In genomic region chr1:17110555-17110926, GRCh38 we compare ENCODE assay signal across 21 cellular contexts. TPM values are rescaled to one million over a fixed set of nuclear protein-coding genes. Genes with fewer than 3 reads are reported as not detected.
"Had no signal": no experiment of that assay in that cellular context is flagged by ENCODE, and none has a peak within 500 bp of the region (broad histone marks: within the 10 kb centered on the region; RNA-seq: fewer than 3 reads in every experiment).

No MANE protein-coding gene starts in this region.

- H3K4me1 ChIP-seq: parathyroid adenoma, uterus had no signal

- H3K36me3 Mint-ChIP-seq: activated naive CD4-positive, alpha-beta T cell treated with anti-CD3 and anti-CD28 coated beads, Interleukin-2, amount 10 ng/mL, durations not matched to agents 7 days and 5 days; naive thymus-derived CD4-positive, alpha-beta T cell; stimulated activated naive B cell treated with anti-CD40 and anti-IgM and Interleukin-4, amounts not matched to agents 10 μg/mL and 1 μg/mL and 100 μg/mL, for 72 hours; T-cell had no signal

- H3K4me1 Mint-ChIP-seq: activated CD4-positive, alpha-beta T cell treated with anti-CD3 and anti-CD28 coated beads, Interleukin-2, amount 10 ng/mL, durations not matched to agents 7 days and 5 days; activated naive CD4-positive, alpha-beta T cell treated with anti-CD3 and anti-CD28 coated beads, Interleukin-2, amount 10 ng/mL, durations not matched to agents 7 days and 5 days; activated naive CD8-positive, alpha-beta T cell treated with anti-CD3 and anti-CD28 coated beads, Interleukin-2, amount 50 U/mL, for 24 hours; stimulated activated naive B cell treated with anti-CD40 and anti-IgM and Interleukin-4, amounts not matched to agents 10 μg/mL and 1 μg/mL and 100 μg/mL, for 72 hours; T-cell had no signal

- DNase-seq: activated CD4-positive, alpha-beta T cell treated with anti-CD3 and anti-CD28 coated beads, Interleukin-2, amount 10 ng/mL, durations not matched to agents 7 days and 5 days; activated CD4-positive, CD25-positive, alpha-beta regulatory T cell; activated CD8-positive, alpha-beta T cell treated with anti-CD3 and anti-CD28 coated beads, Interleukin-2, amount 10 ng/mL, durations not matched to agents 7 days and 5 days; activated naive CD4-positive, alpha-beta T cell treated with anti-CD3 and anti-CD28 coated beads, Interleukin-2, amount 10 ng/mL, durations not matched to agents 7 days and 5 days; activated naive CD8-positive, alpha-beta T cell treated with anti-CD3 and anti-CD28 coated beads, Interleukin-2, amount 50 U/mL, for 24 hours; activated T-cell treated with anti-CD3 and anti-CD28 coated beads, Interleukin-2, amount 50 U/mL, for 4 hours; aorta; brain microvascular endothelial cell; cerebellar nuclear complex; dermis blood vessel endothelial cell; effector memory CD8-positive, alpha-beta T cell; foreskin fibroblast; naive thymus-derived CD4-positive, alpha-beta T cell; sigmoid colon; stimulated activated naive B cell treated with anti-CD40 and anti-IgM and Interleukin-4, amounts not matched to agents 10 μg/mL and 1 μg/mL and 100 μg/mL, for 72 hours; T-cell; tibial artery; uterus had no signal

- H3K27ac Mint-ChIP-seq: activated CD4-positive, alpha-beta T cell treated with anti-CD3 and anti-CD28 coated beads, Interleukin-2, amount 10 ng/mL, durations not matched to agents 7 days and 5 days; activated CD8-positive, alpha-beta T cell treated with anti-CD3 and anti-CD28 coated beads, Interleukin-2, amount 10 ng/mL, durations not matched to agents 7 days and 5 days; activated naive CD4-positive, alpha-beta T cell treated with anti-CD3 and anti-CD28 coated beads, Interleukin-2, amount 10 ng/mL, durations not matched to agents 7 days and 5 days; activated naive CD8-positive, alpha-beta T cell treated with anti-CD3 and anti-CD28 coated beads, Interleukin-2, amount 50 U/mL, for 24 hours; naive thymus-derived CD4-positive, alpha-beta T cell; stimulated activated naive B cell treated with anti-CD40 and anti-IgM and Interleukin-4, amounts not matched to agents 10 μg/mL and 1 μg/mL and 100 μg/mL, for 72 hours; T-cell had no signal

- H3K36me3 ChIP-seq: brain microvascular endothelial cell, sigmoid colon, tibial artery, uterus had no signal

- H3K4me3 Mint-ChIP-seq: activated CD4-positive, alpha-beta T cell treated with anti-CD3 and anti-CD28 coated beads, Interleukin-2, amount 10 ng/mL, durations not matched to agents 7 days and 5 days; activated CD8-positive, alpha-beta T cell treated with anti-CD3 and anti-CD28 coated beads, Interleukin-2, amount 10 ng/mL, durations not matched to agents 7 days and 5 days; activated naive CD4-positive, alpha-beta T cell treated with anti-CD3 and anti-CD28 coated beads, Interleukin-2, amount 10 ng/mL, durations not matched to agents 7 days and 5 days; activated naive CD8-positive, alpha-beta T cell treated with anti-CD3 and anti-CD28 coated beads, Interleukin-2, amount 50 U/mL, for 24 hours; activated T-cell treated with anti-CD3 and anti-CD28 coated beads, Interleukin-2, amount 50 U/mL, for 4 hours; effector memory CD8-positive, alpha-beta T cell; naive thymus-derived CD4-positive, alpha-beta T cell; stimulated activated naive B cell treated with anti-CD40 and anti-IgM and Interleukin-4, amounts not matched to agents 10 μg/mL and 1 μg/mL and 100 μg/mL, for 72 hours; T-cell had no signal

- H3K79me2 ChIP-seq: parathyroid adenoma had no signal

- H3K27me3 ChIP-seq: brain microvascular endothelial cell, sigmoid colon, uterus had no signal

- H3K4me3 ChIP-seq: lung, sigmoid colon, tibial artery, uterus had no signal

- H3K9ac ChIP-seq: parathyroid adenoma had no signal

- H3K27me3 Mint-ChIP-seq: activated CD4-positive, alpha-beta T cell treated with anti-CD3 and anti-CD28 coated beads, Interleukin-2, amount 10 ng/mL, durations not matched to agents 7 days and 5 days had no signal

- H2AFZ ChIP-seq: parathyroid adenoma had no signal

- H3K9me3 ChIP-seq: sigmoid colon, tibial artery, uterus had no signal

- H3K9me3 Mint-ChIP-seq: activated CD4-positive, alpha-beta T cell treated with anti-CD3 and anti-CD28 coated beads, Interleukin-2, amount 10 ng/mL, durations not matched to agents 7 days and 5 days; activated naive CD4-positive, alpha-beta T cell treated with anti-CD3 and anti-CD28 coated beads, Interleukin-2, amount 10 ng/mL, durations not matched to agents 7 days and 5 days; activated naive CD8-positive, alpha-beta T cell treated with anti-CD3 and anti-CD28 coated beads, Interleukin-2, amount 50 U/mL, for 24 hours; activated T-cell treated with anti-CD3 and anti-CD28 coated beads, Interleukin-2, amount 50 U/mL, for 4 hours; effector memory CD8-positive, alpha-beta T cell; stimulated activated naive B cell treated with anti-CD40 and anti-IgM and Interleukin-4, amounts not matched to agents 10 μg/mL and 1 μg/mL and 100 μg/mL, for 72 hours; T-cell had no signal

- H3K27ac ChIP-seq: brain microvascular endothelial cell, epithelial cell of prostate, parathyroid adenoma, sigmoid colon, tibial artery, uterus had no signal

RNA-seq across cellular contexts. Expression of gene PADI2, which starts 8.7 kb away (rescaled TPM):
- total RNA-seq: activated CD8-positive, alpha-beta T cell treated with anti-CD3 and anti-CD28 coated beads, Interleukin-2, amount 10 ng/mL, durations not matched to agents 7 days and 5 days had no signal
- polyA plus RNA-seq: naive thymus-derived CD4-positive, alpha-beta T cell had no signal
